Comparison of ENCODE assay signal across 7 cellular contexts in genomic region chr5:52788505-52788821, GRCh38. TPM values are rescaled to one million over a fixed set of nuclear protein-coding genes. Genes with fewer than 3 reads are reported as not detected.
DNase-seq lines count a peak whose midpoint lies in the region; ATAC-seq, FAIRE-seq and TF ChIP-seq lines count a peak whose summit lies in the region.

No MANE protein-coding gene starts in this region.

- H3K27ac ChIP-seq in HUES48 (ENCODE audit: low read depth, low read length): peak overlapping the region; percentile 72
- H3K27ac ChIP-seq in kidney (ENCODE audit: low read depth in 2 of 2, low read length in 2 of 2): peak overlapping the region; percentile 88 to 95
- H3K27ac ChIP-seq in stomach: peak overlapping the region; percentile 87 to 96 (median 92)

- TF ChIP-seq CTCF in kidney (IDR thresholded peaks at IDR 0.05; ENCODE audit: borderline replicate concordance, extremely low read depth, insufficient read depth) (no peak), stomach (IDR thresholded peaks at IDR 0.05) (no peak)

- DNase-seq in adipocyte (ENCODE audit: low read depth): no peak
- DNase-seq in kidney: no peak
- DNase-seq in stomach: no peak
- no peak for DNase-seq in NCI-H2081 (lab: John Stamatoyannopoulos, UW)
- no peak for DNase-seq in G401 (ENCODE audit: low spot score)

- H3K4me3 ChIP-seq in HUES48 (ENCODE audit: low read depth, low read length): peak overlapping the region; percentile 86
- peak overlapping the region; percentile 91 for H3K4me3 ChIP-seq in adipocyte (ENCODE audit: low read length)
- H3K4me3 ChIP-seq in kidney (ENCODE audit: low read length in 2 of 2): peak overlapping the region; percentile 77 to 89
- H3K4me3 ChIP-seq in stomach: peak overlapping the region; percentile 66 to 80 (median 74)

- ATAC-seq in HG02970 (IDR thresholded peaks at IDR 0.05; ENCODE audit: low FRiP score, unreplicated experiment): no peak

- TF ChIP-seq EP300 in stomach (IDR thresholded peaks at IDR 0.05): no peak

- intact Hi-C loops in kidney (cut with DNase I): loop anchor here (10.0 kb wide), 1 partner anchor 116 kb away; no protein-coding TSS in a partner anchor
- intact Hi-C loops in stomach (cut with DNase I; ENCODE audit: low total_unique reads): loop anchor here (5.0 kb wide), 1 partner anchor 129 kb away; no protein-coding TSS in a partner anchor

- H3K4me1 ChIP-seq in HUES48 (ENCODE audit: control insufficient read depth, insufficient read depth, low read length) (peaks cover 9% of the 10 kb centered on the region; the same call in 1 of the 2 replicates), adipocyte (ENCODE audit: control insufficient read depth, insufficient read depth, low read length) (peaks cover 30% of the 10 kb centered on the region), kidney (ENCODE audit: control insufficient read depth in 1 of 2, insufficient read depth in 1 of 2, low read depth in 1 of 2, low read length in 2 of 2) (peaks cover 0 to 8% of the 10 kb centered on the region in 2 donors), stomach (peaks cover 0 to 48% (median 30%) of the 10 kb centered on the region in 4 donors)

- 0 out of 2 replicates have a peak, but pooled peaks cover 3% of the 10 kb centered on the region for H3K27me3 ChIP-seq in HUES48 (ENCODE audit: control insufficient read depth, insufficient read depth, low read length)
- no peaks in the 10 kb centered on the region for H3K27me3 ChIP-seq in adipocyte (replicated peaks; ENCODE audit: control insufficient read depth, insufficient read depth, low read length)
- H3K27me3 ChIP-seq in stomach: no peaks in the 10 kb centered on the region

- no peak overlapping the region for H3K9ac ChIP-seq in HUES48 (ENCODE audit: low read depth, low read length)
- H3K9ac ChIP-seq in adipocyte (ENCODE audit: low read length): peak overlapping the region; percentile 85
- H3K9ac ChIP-seq in kidney (ENCODE audit: low read length in 2 of 2): peak overlapping the region; percentile 72 to 90

- H3K9me3 ChIP-seq in HUES48 (ENCODE audit: control insufficient read depth, insufficient read depth, low read length) (no peaks in the 10 kb centered on the region), adipocyte (ENCODE audit: control insufficient read depth, low read length) (no peaks in the 10 kb centered on the region), kidney (ENCODE audit: control insufficient read depth in 1 of 2, low read length in 2 of 2) (no peaks in the 10 kb centered on the region), stomach (no peaks in the 10 kb centered on the region)

- in situ Hi-C loops in G401 (cut with HindIII; ENCODE audit: low sequenced_read_pairs): no loop called here

- TF ChIP-seq POLR2A in stomach (IDR thresholded peaks at IDR 0.05): no peak

- 4 to 9% (median 6%) methylated on average over 5 to 7 of the region's 7 CpGs for WGBS in stomach, 5 donors

- no peaks in the 10 kb centered on the region for H3K36me3 ChIP-seq in HUES48 (ENCODE audit: control insufficient read depth, insufficient read depth, low read length)
- no peaks in the 10 kb centered on the region for H3K36me3 ChIP-seq in adipocyte (ENCODE audit: control insufficient read depth, insufficient read depth, low read length, severe bottlenecking)
- no peaks in the 10 kb centered on the region for H3K36me3 ChIP-seq in kidney (ENCODE audit: control insufficient read depth in 1 of 2, insufficient read depth in 2 of 2, low read length in 2 of 2)
- H3K36me3 ChIP-seq in stomach: no peaks in the 10 kb centered on the region

- no peak for FAIRE-seq in kidney (lab: Jason Lieb, UNC)

RNA-seq across cellular contexts. Expression of gene ITGA1, which starts 0.7 kb away (rescaled TPM):
- 65.6 TPM for total RNA-seq in kidney
- 13.3 TPM for polyA plus RNA-seq in kidney (ENCODE audit: insufficient read depth, low read depth, low replicate concordance)
- 100 to 1,000 TPM in 3 of 5 donors, 10 to 100 TPM in 2; 71.4 to 507 (median 145) TPM for total RNA-seq in stomach
- 10 to 100 TPM in 1 of 3 donors, 1 to 10 TPM in 2; 2.7 to 11.9 (median 2.9) TPM for polyA plus RNA-seq in stomach
- not detected in 2 replicates for total RNA-seq in G401 (2014; rRNA removed; shearing (Covaris generic))

RNA-seq across cellular contexts. Expression of gene PELO, which starts 0.7 kb away (rescaled TPM):
- total RNA-seq in kidney (38.7 TPM), stomach (10 to 100 TPM in 4 of 5 donors, 1 to 10 TPM in 1; 5.8 to 62.2 (median 12.8) TPM)
- polyA plus RNA-seq in kidney (ENCODE audit: insufficient read depth, low read depth, low replicate concordance) (29.6 TPM), stomach (10 to 100 TPM in 2 of 3 donors, 1 to 10 TPM in 1; 6.4 to 13.4 (median 12.3) TPM)
- 17.1 and 17.4 TPM in 2 replicates for total RNA-seq in G401 (2014; rRNA removed; shearing (Covaris generic))

Comparison
In these comparisons a context has a peak if more than half of its experiments do, and no peak if none do; other contexts are left out.
1. RNA of gene ITGA1, which starts 0.7 kb away (total RNA-seq): 71.4 to 507 TPM in stomach and 65.6 TPM in kidney (single experiment); not detected in G401; every median in the first group is over 10 times any median in the second.
2. Peak in every context shown above with its lines, with median percentiles within 50 percentile points of each other: H3K27ac ChIP-seq and H3K4me3 ChIP-seq.